ENCODE assay signal across 3 cellular contexts in genomic region chr17:1699891-1700290, GRCh38. TPM values are rescaled to one million over a fixed set of nuclear protein-coding genes. Genes with fewer than 3 reads are reported as not detected.
"Had no signal": no experiment of that assay in that cellular context is flagged by ENCODE, and none has a peak within 500 bp of the region (broad histone marks: within the 10 kb centered on the region; RNA-seq: fewer than 3 reads in every experiment).

No MANE protein-coding gene starts in this region.

RNA-seq across cellular contexts. Expression of gene SERPINF2, which starts 42.8 kb away (rescaled TPM):
- total RNA-seq: endothelial cell of umbilical vein, frontal cortex, glomerular endothelial cell had no signal
